29 cellular contexts compared by ENCODE assay signal in the genomic region with DNA sequence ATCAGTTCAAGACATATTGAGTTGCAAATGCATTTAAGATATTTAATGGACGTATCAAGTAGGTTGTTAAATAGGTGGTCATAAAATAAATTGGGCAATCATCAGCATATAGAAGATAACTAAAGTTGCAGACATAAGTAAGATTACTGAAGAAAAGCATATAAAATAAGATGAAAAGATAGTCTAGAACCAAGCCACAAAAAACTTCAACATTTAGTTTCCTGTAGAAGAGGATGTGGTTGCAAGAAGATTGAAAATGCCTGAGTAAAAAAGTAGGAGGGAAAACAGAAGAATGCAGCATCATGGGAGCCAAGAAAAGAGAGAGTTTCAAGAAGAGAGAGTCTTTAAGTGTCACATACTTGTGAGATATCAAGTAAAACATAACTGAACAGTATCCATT. TPM values are rescaled to one million over a fixed set of nuclear protein-coding genes. Genes with fewer than 3 reads are reported as not detected.
A peak's percentile ranks its signal among the peaks of the same experiment; 100 is the strongest.
DNase-seq lines count a peak whose midpoint lies in the region; ATAC-seq and TF ChIP-seq lines count a peak whose summit lies in the region.
"Had no signal": no experiment of that assay in that cellular context is flagged by ENCODE, and none has a peak within 500 bp of the region (broad histone marks: within the 10 kb centered on the region; RNA-seq: fewer than 3 reads in every experiment).

No MANE protein-coding gene starts in this region.

- peaks cover 29% of the 10 kb centered on the region for H3K4me1 ChIP-seq in CD4-positive, alpha-beta memory T cell (ENCODE audit: insufficient read depth, low read length)
- no peaks in the 10 kb centered on the region for H3K4me1 ChIP-seq in tibial nerve

- H3K27me3 ChIP-seq in CD4-positive, alpha-beta memory T cell (ENCODE audit: insufficient read depth, low read length): no peaks in the 10 kb centered on the region
- H3K27me3 ChIP-seq in tibial nerve: no peaks in the 10 kb centered on the region
- H3K27me3 ChIP-seq: ascending aorta, ovary had no signal

- intact Hi-C loops in CD4-positive, alpha-beta memory T cell (cut with micrococcal nuclease): loop anchor here (1.0 kb wide), 1 partner anchor 17 kb away; no protein-coding TSS in a partner anchor
- intact Hi-C loops in cardiac septum (cut with DNase I): no loop called here

- no peak for TF ChIP-seq EP300 in tibial nerve (IDR thresholded peaks at IDR 0.05)

- WGBS in tibial nerve, 2 donors: 93 to 98% methylated on average over 1 of the region's 1 CpG

- H3K9me3 ChIP-seq in CD4-positive, alpha-beta memory T cell (ENCODE audit: control insufficient read depth in 1 of 2, low read length in 2 of 2): no peaks in the 10 kb centered on the region
- H3K9me3 ChIP-seq in tibial nerve: no peaks in the 10 kb centered on the region
- H3K9me3 ChIP-seq: ascending aorta, ovary had no signal

- peaks cover 42% of the 10 kb centered on the region for H3K4me1 Mint-ChIP-seq in activated T-cell treated with anti-CD3 and anti-CD28 coated beads, Interleukin-2, amount 50 U/mL, for 24 hours (ENCODE audit: low read depth)
- peaks cover 29 to 49% (median 43%) of the 10 kb centered on the region in 4 donors for H3K4me1 Mint-ChIP-seq in CD4-positive, alpha-beta memory T cell
- peaks cover 38 to 50% (median 41%) of the 10 kb centered on the region in 3 donors for H3K4me1 Mint-ChIP-seq in T-cell

- H3K27ac ChIP-seq in CD4-positive, alpha-beta memory T cell (ENCODE audit: low read depth, low read length): no peak overlapping the region
- H3K27ac ChIP-seq in tibial nerve: no peak overlapping the region
- H3K27ac ChIP-seq: ascending aorta, ovary, PC-9, WERI-Rb-1 had no signal

- no peak overlapping the region for H3K4me3 Mint-ChIP-seq in activated T-cell treated with anti-CD3 and anti-CD28 coated beads, Interleukin-2, amount 50 U/mL, for 24 hours
- peak overlapping the region in 7 of 8 donors; percentile 7 to 63 (median 41) for H3K4me3 Mint-ChIP-seq in CD4-positive, alpha-beta memory T cell
- H3K4me3 Mint-ChIP-seq in T-cell: peak overlapping the region in 1 of 3 donors; percentile 35
- H3K4me3 Mint-ChIP-seq: endodermal cell had no signal

- POLR2A ChIA-PET in CD4-positive, alpha-beta memory T cell (lab: Charles Lee; ENCODE audit: partially characterized antibody): interaction anchor here (3.9 kb wide), 1 partner anchor 18 kb away, joined by 20 read pairs; a partner anchor contains a TSS
- POLR2A ChIA-PET in T-cell (lab: Charles Lee): no interaction called here

- no peaks in the 10 kb centered on the region for H3K27me3 Mint-ChIP-seq in activated T-cell treated with anti-CD3 and anti-CD28 coated beads, Interleukin-2, amount 50 U/mL, for 24 hours
- H3K27me3 Mint-ChIP-seq in CD4-positive, alpha-beta memory T cell: no peaks in the 10 kb centered on the region
- H3K27me3 Mint-ChIP-seq in T-cell: no peaks in the 10 kb centered on the region

- H3K36me3 Mint-ChIP-seq in activated T-cell treated with anti-CD3 and anti-CD28 coated beads, Interleukin-2, amount 50 U/mL, for 24 hours (ENCODE audit: low read depth): no peaks in the 10 kb centered on the region
- no peaks in the 10 kb centered on the region for H3K36me3 Mint-ChIP-seq in CD4-positive, alpha-beta memory T cell
- no peaks in the 10 kb centered on the region for H3K36me3 Mint-ChIP-seq in T-cell
- H3K36me3 Mint-ChIP-seq: activated naive CD4-positive, alpha-beta T cell treated with anti-CD3 and anti-CD28 coated beads, Interleukin-2, amount 50 U/mL, for 72 hours had no signal

- no peak for TF ChIP-seq POLR2A in tibial nerve (IDR thresholded peaks at IDR 0.05)

- no peak for DNase-seq in activated T-cell treated with anti-CD3 and anti-CD28 coated beads, Interleukin-2, amount 50 U/mL, for 24 hours
- DNase-seq in activated T-cell treated with anti-CD3 and anti-CD28 coated beads for 4 hours (no peak), T-cell (no peak), cardiac septum (ENCODE audit: low spot score) (no peak), tibial nerve (ENCODE audit: low spot score in 2 of 2) (no peak), ACHN (no peak)
- DNase-seq in CD4-positive, alpha-beta memory T cell: peak in 4 of 5 donors; percentile 15 to 34 (median 26)
- peak; percentile 25 for DNase-seq in central memory CD4-positive, alpha-beta T cell
- DNase-seq: activated CD4-positive, alpha-beta T cell treated with anti-CD3 and anti-CD28 coated beads, Interleukin-2, amount 50 U/mL, for 48 hours; cortex of kidney; DMS79; endodermal cell; GDM1; MV-4-11; NCI-H1436; NCI-H2081; NCI-H2227 treated with DMSO at 0.1 percent for 48 hours; NCI-H526 treated with DMSO at 0.1 percent for 48 hours; ovary; PC-9; stimulated activated CD4-positive, alpha-beta T cell treated with anti-CD3 and anti-CD28 coated beads, Interleukin-15, amount 100 ng/mL, for 24 hours; stimulated activated CD4-positive, alpha-beta T cell treated with anti-CD3 and anti-CD28 coated beads, Interleukin-4, amount 100 ng/mL, for 4 hours; T1000; trophoblast cell; WERI-Rb-1 had no signal

- no peak overlapping the region for H3K4me3 ChIP-seq in CD4-positive, alpha-beta memory T cell (ENCODE audit: low read length in 2 of 2)
- H3K4me3 ChIP-seq in tibial nerve: no peak overlapping the region
- H3K4me3 ChIP-seq: ascending aorta, ovary, PC-9 had no signal

- ATAC-seq in T-cell (replicated peaks in 1 of 4): peak; percentile 77 to 96 (median 92)
- ATAC-seq: left lobe of liver, SK-N-SH treated with all-trans-retinoic acid at 6 μM for 48 hours had no signal

- H3K9me3 Mint-ChIP-seq in activated T-cell treated with anti-CD3 and anti-CD28 coated beads, Interleukin-2, amount 50 U/mL, for 24 hours: no peaks in the 10 kb centered on the region
- peaks cover 0 to 1% (median 0%) of the 10 kb centered on the region in 8 donors for H3K9me3 Mint-ChIP-seq in CD4-positive, alpha-beta memory T cell
- H3K9me3 Mint-ChIP-seq in T-cell: no peaks in the 10 kb centered on the region
- H3K9me3 Mint-ChIP-seq: endodermal cell had no signal

- no peaks in the 10 kb centered on the region for H3K36me3 ChIP-seq in CD4-positive, alpha-beta memory T cell (ENCODE audit: insufficient read depth, low read length)
- H3K36me3 ChIP-seq in tibial nerve: no peaks in the 10 kb centered on the region
- H3K36me3 ChIP-seq: ascending aorta, ovary, WERI-Rb-1 had no signal

- no peak for TF ChIP-seq CTCF in tibial nerve (IDR thresholded peaks at IDR 0.05)

- peak overlapping the region; percentile 1 for H3K27ac Mint-ChIP-seq in activated T-cell treated with anti-CD3 and anti-CD28 coated beads, Interleukin-2, amount 50 U/mL, for 24 hours
- H3K27ac Mint-ChIP-seq in CD4-positive, alpha-beta memory T cell: peak overlapping the region in 6 of 7 donors; percentile 0 to 95 (median 7)
- peak overlapping the region; percentile 13 to 24 for H3K27ac Mint-ChIP-seq in T-cell
- H3K27ac Mint-ChIP-seq: activated naive CD4-positive, alpha-beta T cell treated with anti-CD3 and anti-CD28 coated beads, Interleukin-2, amount 50 U/mL, for 72 hours; endodermal cell had no signal

- in situ Hi-C loops in ACHN (cut with HindIII; ENCODE audit: low pct_ligation_motif_present, low pct_unique_long_range_greater_than_20kb, low sequenced_read_pairs): no loop called here

- CTCF ChIA-PET in CD4-positive, alpha-beta memory T cell (lab: Charles Lee; ENCODE audit: partially characterized antibody): no interaction called here
- CTCF ChIA-PET in T-cell (lab: Charles Lee): no interaction called here

RNA-seq across cellular contexts. Expression of a gene that starts 17.6 kb away (rescaled TPM):
- total RNA-seq in CD4-positive, alpha-beta memory T cell: 10 to 100 TPM; 52.8 to 52.9 TPM
- polyA plus RNA-seq in CD4-positive, alpha-beta memory T cell: 10 to 100 TPM; 20.3 to 22.5 TPM
- total RNA-seq in T-cell: 10 to 100 TPM; 43.3 to 54.6 (median 49.4) TPM
- 90.1 TPM for total RNA-seq in cardiac septum
- total RNA-seq in tibial nerve: 10 to 100 TPM; 16.0 to 47.9 (median 29.3) TPM

Comparison
In these comparisons a context has a peak if more than half of its experiments do, and no peak if none do; other contexts are left out.
1. DNase-seq: peak in CD4-positive, alpha-beta memory T cell (4 of 5) and central memory CD4-positive, alpha-beta T cell (single experiment); none in activated T-cell treated with anti-CD3 and anti-CD28 coated beads, Interleukin-2, amount 50 U/mL, for 24 hours (single experiment), activated T-cell treated with anti-CD3 and anti-CD28 coated beads for 4 hours (single experiment), T-cell (0 of 34), cardiac septum (single experiment), tibial nerve (0 of 2) and ACHN (single experiment).
2. Peak in every context shown above with its lines, with median percentiles within 50 percentile points of each other: H3K27ac Mint-ChIP-seq.